In the genomic region with DNA sequence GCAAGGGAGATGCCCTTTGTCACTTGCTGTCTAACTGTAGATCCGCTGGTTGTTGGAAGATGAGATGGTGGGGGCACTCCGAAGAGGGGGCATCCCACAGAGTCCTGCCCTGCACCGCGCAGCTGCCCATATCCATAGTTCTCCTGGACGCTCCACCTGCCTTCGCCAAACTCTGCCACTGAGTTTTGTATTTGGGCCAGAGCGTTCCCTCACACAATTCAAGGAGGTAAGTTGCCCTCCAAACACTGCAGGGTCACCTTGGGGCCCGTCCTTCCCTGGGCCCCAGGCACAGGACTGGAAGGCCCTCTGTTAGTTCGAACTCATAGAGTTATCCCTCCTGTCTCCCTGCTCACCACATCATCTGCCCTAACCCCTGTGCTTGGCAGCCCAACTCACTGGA, we compare ENCODE assay signal across 21 cellular contexts.
"Had no signal": no experiment of that assay in that cellular context is flagged by ENCODE, and none has a peak within 500 bp of the region (broad histone marks: within the 10 kb centered on the region; RNA-seq: fewer than 3 reads in every experiment).

No MANE protein-coding gene starts in this region.

- ATAC-seq: gastroesophageal sphincter; left cardiac atrium; lower lobe of right lung; natural killer cell treated with Interleukin-12 subunit alpha and Interleukin-12 subunit beta and Interleukin-15 and Interleukin-18, amount 100 ng/mL, for 72 hours had no signal

- H3K27me3 Mint-ChIP-seq: natural killer cell treated with Interleukin-12 subunit alpha and Interleukin-12 subunit beta and Interleukin-15 and Interleukin-18, amount 100 ng/mL, for 72 hours had no signal

- H3K9me3 ChIP-seq: esophagus muscularis mucosa, gastroesophageal sphincter, left ventricle myocardium inferior, lower lobe of right lung, neutrophil, sigmoid colon, tibial artery, upper lobe of left lung, vagina had no signal

- H3K27ac ChIP-seq: dorsolateral prefrontal cortex, epithelial cell of prostate, esophagus muscularis mucosa, gastroesophageal sphincter, left ventricle myocardium inferior, lower lobe of right lung, neutrophil, sigmoid colon, skin epidermis, tibial artery, upper lobe of left lung, vagina had no signal

- H3K4me3 Mint-ChIP-seq: immature natural killer cell; natural killer cell treated with Interleukin-12 subunit alpha and Interleukin-12 subunit beta and Interleukin-15 and Interleukin-18, amount 100 ng/mL, for 72 hours had no signal

- H3K27me3 ChIP-seq: dorsolateral prefrontal cortex, esophagus muscularis mucosa, gastroesophageal sphincter, neutrophil, sigmoid colon, tibial artery, upper lobe of left lung, vagina had no signal

- H3K9me3 Mint-ChIP-seq: immature natural killer cell; natural killer cell treated with Interleukin-12 subunit alpha and Interleukin-12 subunit beta and Interleukin-15 and Interleukin-18, amount 100 ng/mL, for 72 hours had no signal

- H3K4me1 Mint-ChIP-seq: immature natural killer cell had no signal

- H3K4me3 ChIP-seq: dorsolateral prefrontal cortex, esophagus muscularis mucosa, gastroesophageal sphincter, left ventricle myocardium inferior, lower lobe of right lung, sigmoid colon, skin epidermis, tibial artery, upper lobe of left lung, vagina had no signal

- H3K27ac Mint-ChIP-seq: natural killer cell treated with Interleukin-12 subunit alpha and Interleukin-12 subunit beta and Interleukin-15 and Interleukin-18, amount 100 ng/mL, for 72 hours had no signal

- DNase-seq: cortex of kidney; effector CD8-positive, alpha-beta T cell; immature natural killer cell; left cardiac atrium; left ventricle myocardium inferior; lower lobe of right lung; mesenchymal stem cell; midbrain; stimulated activated CD4-positive, alpha-beta T cell treated with anti-CD3 and anti-CD28 coated beads, Interleukin-12 subunit alpha, Interleukin-12 subunit beta, amount 100 ng/mL, for 4 hours; stimulated activated naive CD4-positive, alpha-beta T cell treated with Interleukin-2 at 50 U/mL for 16 hours; upper lobe of left lung had no signal
